9 cellular contexts compared by ENCODE assay signal in genomic region chr2:63424329-63425078, GRCh38.
DNase-seq lines count a peak whose midpoint lies in the region; ATAC-seq and TF ChIP-seq lines count a peak whose summit lies in the region.
"Had no signal": no experiment of that assay in that cellular context is flagged by ENCODE, and none has a peak within 500 bp of the region (broad histone marks: within the 10 kb centered on the region; RNA-seq: fewer than 3 reads in every experiment).

No MANE protein-coding gene starts in this region.

- peaks cover 6% of the 10 kb centered on the region for H3K9me3 Mint-ChIP-seq in stimulated activated memory B cell treated with anti-CD40 and anti-IgM and Interleukin-4, amounts not matched to agents 10 μg/mL and 1 μg/mL and 100 μg/mL, for 72 hours

- no peaks in the 10 kb centered on the region for H3K9me3 ChIP-seq in fibroblast of lung (ENCODE audit: control insufficient read depth, insufficient read depth, low read depth, low read length)

- H3K27ac Mint-ChIP-seq in stimulated activated memory B cell treated with anti-CD40 and anti-IgM and Interleukin-4, amounts not matched to agents 10 μg/mL and 1 μg/mL and 100 μg/mL, for 72 hours = no peak overlapping the region
- H3K27ac Mint-ChIP-seq: CD8-positive, alpha-beta memory T cell had no signal

- H4K20me1 ChIP-seq in fibroblast of lung (ENCODE audit: control insufficient read depth, extremely low read depth, insufficient read depth, low read length) = no peaks in the 10 kb centered on the region

- DNase-seq in NCI-H1417 (lab: John Stamatoyannopoulos, UW) (peak in 2 of 3 experiments; percentile 11 to 44), NCI-H1417 treated with DMSO at 0.1 percent for 48 hours (lab: John Stamatoyannopoulos, UW) (no peak), SHP77 treated with DMSO at 0.1 percent for 48 hours (lab: John Stamatoyannopoulos, UW) (peak; percentile 36), fibroblast of lung (ENCODE audit: low read depth in 2 of 2) (peak; percentile 12 to 59), cerebellum (ENCODE audit: low spot score) (no peak)

- H3K36me3 Mint-ChIP-seq in stimulated activated memory B cell treated with anti-CD40 and anti-IgM and Interleukin-4, amounts not matched to agents 10 μg/mL and 1 μg/mL and 100 μg/mL, for 72 hours = peaks cover 34% of the 10 kb centered on the region

- H3K4me2 ChIP-seq in fibroblast of lung (ENCODE audit: extremely low read depth, insufficient read depth, low read length) = no peak overlapping the region

- no peak overlapping the region for H2AFZ ChIP-seq in fibroblast of lung (ENCODE audit: low read length)

- H3K4me3 Mint-ChIP-seq in stimulated activated memory B cell treated with anti-CD40 and anti-IgM and Interleukin-4, amounts not matched to agents 10 μg/mL and 1 μg/mL and 100 μg/mL, for 72 hours = no peak overlapping the region

- H3K27me3 ChIP-seq in fibroblast of lung (ENCODE audit: control insufficient read depth, insufficient read depth, low read length) = no peaks in the 10 kb centered on the region

- no peaks in the 10 kb centered on the region for H3K79me2 ChIP-seq in fibroblast of lung (ENCODE audit: control insufficient read depth, insufficient read depth, low read length)

- TF ChIP-seq CTCF in fibroblast of lung (conservative IDR thresholded peaks at IDR 0.05 in 1 of 2, IDR thresholded peaks at IDR 0.05 in 1 of 2; ENCODE audit: low read depth in 1 of 2, low read length in 2 of 2) = peak; percentile 31 to 65

- H3K9ac ChIP-seq in fibroblast of lung (ENCODE audit: insufficient read depth, low read length) = no peak overlapping the region

- H3K27me3 Mint-ChIP-seq in stimulated activated memory B cell treated with anti-CD40 and anti-IgM and Interleukin-4, amounts not matched to agents 10 μg/mL and 1 μg/mL and 100 μg/mL, for 72 hours = no peaks in the 10 kb centered on the region
- H3K27me3 Mint-ChIP-seq: CD8-positive, alpha-beta memory T cell had no signal

- no peaks in the 10 kb centered on the region for H3K4me1 ChIP-seq in fibroblast of lung (ENCODE audit: control insufficient read depth, extremely low read depth, insufficient read depth, low read length)

- no peaks in the 10 kb centered on the region for H3K36me3 ChIP-seq in fibroblast of lung (ENCODE audit: control insufficient read depth, insufficient read depth, low read length)

- no peak overlapping the region for H3K27ac ChIP-seq in fibroblast of lung (ENCODE audit: insufficient read depth, low read length)

- H3K4me1 Mint-ChIP-seq in stimulated activated memory B cell treated with anti-CD40 and anti-IgM and Interleukin-4, amounts not matched to agents 10 μg/mL and 1 μg/mL and 100 μg/mL, for 72 hours = no peaks in the 10 kb centered on the region

- peak; percentile 82 for ATAC-seq in GM19452 (IDR thresholded peaks at IDR 0.05; ENCODE audit: unreplicated experiment)
- peak; percentile 14 for ATAC-seq in HG03520 (IDR thresholded peaks at IDR 0.05; ENCODE audit: unreplicated experiment)
- ATAC-seq in stimulated activated memory B cell treated with anti-CD40 and anti-IgM and Interleukin-4, amounts not matched to agents 10 μg/mL and 1 μg/mL and 100 μg/mL, for 72 hours = peak; percentile 55

- H3K4me3 ChIP-seq in fibroblast of lung (replicated peaks in 1 of 4; ENCODE audit: control extremely low read depth in 1 of 4, insufficient read depth in 1 of 4, low read depth in 3 of 4, low read length in 4 of 4) = no peak overlapping the region

Comparison
In these comparisons a context has a peak if more than half of its experiments do, and no peak if none do; other contexts are left out.
1. DNase-seq: peak in NCI-H1417 (2 of 3), SHP77 treated with DMSO at 0.1 percent for 48 hours (single experiment) and fibroblast of lung (2 of 2); none in NCI-H1417 treated with DMSO at 0.1 percent for 48 hours (single experiment) and cerebellum (single experiment).
2. ATAC-seq: peak in every context shown above with its lines; median percentile 82 in GM19452; 55 in stimulated activated memory B cell treated with anti-CD40 and anti-IgM and Interleukin-4, amounts not matched to agents 10 μg/mL and 1 μg/mL and 100 μg/mL, for 72 hours; 14 in HG03520.